Comparison of ENCODE assay signal across 8 cellular contexts in the genomic region with DNA sequence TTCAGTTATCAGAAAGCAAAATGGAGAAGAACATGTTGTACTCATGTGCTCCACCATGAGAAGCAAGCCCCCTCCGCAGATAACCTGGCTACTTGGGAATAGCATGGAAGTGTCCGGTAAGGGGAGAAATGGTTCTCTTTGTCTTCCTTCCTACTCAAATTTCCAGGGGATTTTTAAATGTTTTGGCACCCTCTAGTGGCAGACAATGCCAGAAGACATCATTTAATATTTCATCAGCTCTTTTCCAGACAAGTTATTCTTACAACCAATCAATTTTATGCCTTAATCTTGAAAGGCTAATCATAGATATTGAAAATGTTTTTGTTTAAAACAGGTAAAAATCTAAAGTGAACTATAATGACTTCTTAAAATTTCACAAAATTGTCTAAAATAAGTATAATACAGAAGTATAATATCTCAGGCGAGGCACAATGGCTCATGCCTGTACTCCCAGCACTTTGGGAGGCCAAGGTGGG.
DNase-seq lines count a peak whose midpoint lies in the region; ATAC-seq and TF ChIP-seq lines count a peak whose summit lies in the region.

No MANE protein-coding gene starts in this region.

- H3K9me3 ChIP-seq in HAP-1 = no peaks in the 10 kb centered on the region

- no peaks in the 10 kb centered on the region for H3K4me1 ChIP-seq in HAP-1

- in situ Hi-C loops in HAP-1 (cut with MboI; ENCODE audit: low sequenced_read_pairs) = loop anchor here (5.0 to 10.0 kb wide), 2 partner anchors 57 to 269 kb away; no protein-coding TSS in a partner anchor

- TF ChIP-seq POLR2A in erythroblast (IDR thresholded peaks at IDR 0.05; ENCODE audit: low read length) (no peak), GM18505 (IDR thresholded peaks at IDR 0.05; ENCODE audit: borderline replicate concordance, extremely low read depth, insufficient read depth, insufficient read length) (no peak)

- no peaks in the 10 kb centered on the region for H3K27me3 Mint-ChIP-seq in nephron (ENCODE audit: low read depth)

- H3K36me3 ChIP-seq in HAP-1 (replicated peaks) = no peaks in the 10 kb centered on the region

- peak; percentile 74 to 83 (median 76) for TF ChIP-seq CTCF in nephron (IDR thresholded peaks at IDR 0.05; ENCODE audit: unreplicated experiment in 3 of 3)

- no peaks in the 10 kb centered on the region for H3K27me3 ChIP-seq in HAP-1 (ENCODE audit: low read depth)

- H3K4me3 ChIP-seq in HAP-1 = no peak overlapping the region

- peak overlapping the region in 1 of 3 experiments; percentile 75 for H3K27ac Mint-ChIP-seq in nephron

- no peak for ATAC-seq in GM21576 (IDR thresholded peaks at IDR 0.05; ENCODE audit: unreplicated experiment)
- ATAC-seq in GM18505 (IDR thresholded peaks at IDR 0.05; ENCODE audit: unreplicated experiment) = no peak

- H3K9me3 Mint-ChIP-seq in nephron = no peaks in the 10 kb centered on the region

- H3K4me3 Mint-ChIP-seq in nephron = no peak overlapping the region

- peaks cover 6% of the 10 kb centered on the region for H3K4me1 Mint-ChIP-seq in nephron

- DNase-seq in CMK (ENCODE audit: low read depth) (peak; percentile 29), HAP-1 (ENCODE audit: low spot score in 2 of 2) (peak; percentile 71 to 85), NCI-H446 (lab: John Stamatoyannopoulos, UW) (peak; percentile 73 to 81), erythroblast (lab: John Stamatoyannopoulos, UW) (peak; percentile 54 to 71)
- peak; percentile 20 to 68 for DNase-seq in activated CD4-positive, alpha-beta T cell treated with anti-CD3 and anti-CD28 coated beads for 4 hours

- H3K36me3 Mint-ChIP-seq in nephron (ENCODE audit: low read depth) = no peaks in the 10 kb centered on the region
